Comparison of ENCODE assay signal across 8 cellular contexts in the genomic region with DNA sequence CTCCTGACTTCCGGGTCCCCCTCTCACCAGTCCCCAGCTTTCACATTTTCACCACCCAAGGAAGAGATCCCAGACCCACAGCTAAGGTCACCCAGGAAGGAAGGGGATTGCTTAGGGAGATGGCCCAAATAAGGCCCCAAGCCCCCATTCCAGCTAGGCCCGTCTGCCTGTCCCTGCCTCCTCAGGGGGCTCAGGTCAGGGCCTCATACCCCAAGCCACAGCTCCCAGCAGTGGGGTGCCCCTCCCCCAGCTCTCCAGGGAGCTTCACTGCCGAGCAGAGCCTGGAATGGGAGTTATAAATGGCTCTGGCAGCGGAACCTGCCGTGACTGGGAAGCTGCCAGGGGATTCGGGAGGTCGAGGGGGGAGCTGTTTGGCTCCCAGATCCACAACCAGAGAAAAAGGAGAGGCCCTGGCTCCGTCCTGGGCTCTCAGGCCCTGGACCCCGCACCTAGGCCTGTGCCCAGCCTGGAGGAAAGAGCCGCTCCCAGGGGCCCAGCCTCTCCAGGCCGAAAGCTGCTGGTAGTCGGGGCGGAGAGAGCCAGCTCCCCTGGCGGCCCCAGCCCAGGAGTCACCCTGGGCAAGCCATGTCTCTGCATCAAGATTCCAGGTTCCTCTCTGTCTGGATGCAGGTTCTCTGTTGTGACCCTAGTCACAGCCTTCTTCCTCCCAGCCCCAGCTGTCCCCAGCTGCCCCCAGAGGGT. TPM values are rescaled to one million over a fixed set of nuclear protein-coding genes. Genes with fewer than 3 reads are reported as not detected.
DNase-seq lines count a peak whose midpoint lies in the region; ATAC-seq and TF ChIP-seq lines count a peak whose summit lies in the region.

No MANE protein-coding gene starts in this region.

- peaks cover 75 to 98% of the 10 kb centered on the region in 2 donors for H3K4me1 ChIP-seq in thyroid gland

- H3K4me3 ChIP-seq in brain microvascular endothelial cell (ENCODE audit: low read depth, low read length) (peak overlapping the region; percentile 56), thyroid gland (replicated peaks in 1 of 3) (peak overlapping the region; percentile 2 to 52 (median 48))

- intact Hi-C loops in thyroid gland (cut with DNase I) = no loop called here

- H3K36me3 ChIP-seq in brain microvascular endothelial cell (replicated peaks) (peaks cover 23% of the 10 kb centered on the region), thyroid gland (peaks cover 13 to 15% of the 10 kb centered on the region in 2 donors)

- no peaks in the 10 kb centered on the region for H3K27me3 ChIP-seq in brain microvascular endothelial cell (replicated peaks)
- H3K27me3 ChIP-seq in thyroid gland = no peaks in the 10 kb centered on the region

- no peak for TF ChIP-seq CTCF in brain microvascular endothelial cell (IDR thresholded peaks at IDR 0.05; ENCODE audit: low read depth, low read length, missing control alignments)
- TF ChIP-seq CTCF in thyroid gland (IDR thresholded peaks at IDR 0.05) = no peak

- H3K27ac ChIP-seq in brain microvascular endothelial cell (peak overlapping the region; percentile 95), thyroid gland (peak overlapping the region; percentile 97 to 99 (median 99))

- peak in 1 of 2 donors; percentile 60 for TF ChIP-seq POLR2A in thyroid gland (IDR thresholded peaks at IDR 0.05)

- ATAC-seq in HG03520 (IDR thresholded peaks at IDR 0.05; ENCODE audit: unreplicated experiment) (no peak), GM18520 (IDR thresholded peaks at IDR 0.05; ENCODE audit: unreplicated experiment) (no peak)

- in situ Hi-C loops in brain microvascular endothelial cell (cut with HindIII; ENCODE audit: low pct_ligation_motif_present, low sequenced_read_pairs) = no loop called here

- no peaks in the 10 kb centered on the region for H3K9me3 ChIP-seq in thyroid gland

- WGBS in thyroid gland, 2 donors = 14 to 18% methylated on average over 10 to 13 of the region's 14 CpGs

- DNase-seq in M059J (ENCODE audit: low read depth) = peak; percentile 77
- no peak for DNase-seq in brain microvascular endothelial cell
- peak; percentile 53 for DNase-seq in left kidney (ENCODE audit: low read depth, low spot score)
- peak; percentile 93 to 94 for DNase-seq in thyroid gland
- no peak for DNase-seq in foreskin melanocyte
- DNase-seq in activated T-cell treated with anti-CD3 and anti-CD28 coated beads, Interleukin-2, amount 50 U/mL, for 1 hour = no peak

RNA-seq across cellular contexts. Expression of a gene that starts 0.6 kb away (rescaled TPM):
- total RNA-seq in M059J (2014; rRNA removed; shearing (Covaris generic)) = 9.4 and 14.1 TPM in 2 replicates
- 100 to 1,000 TPM in 2 of 4 donors, 10 to 100 TPM in 2; 54.2 to 126 (median 97.5) TPM for total RNA-seq in thyroid gland

RNA-seq across cellular contexts. Expression of a gene that starts 10.6 kb away (rescaled TPM):
- not detected in 2 replicates for total RNA-seq in M059J (2014; rRNA removed; shearing (Covaris generic))
- not detected for total RNA-seq in thyroid gland

RNA-seq across cellular contexts. Expression of a gene that starts 16.7 kb away (rescaled TPM):
- 21.6 and 29.3 TPM in 2 replicates for total RNA-seq in M059J (2014; rRNA removed; shearing (Covaris generic))
- 10 to 100 TPM; 47.5 to 86.9 (median 63.8) TPM for total RNA-seq in thyroid gland

RNA-seq across cellular contexts. Expression of a gene that starts 17.8 kb away (rescaled TPM):
- total RNA-seq in M059J (2014; rRNA removed; shearing (Covaris generic)) = 0.49 and 2.4 TPM in 2 replicates
- total RNA-seq in thyroid gland = 1 to 10 TPM in 3 of 4 donors, under 1 TPM in 1; 0.81 to 5.9 (median 3.6) TPM

RNA-seq across cellular contexts. Expression of a gene that starts 32.5 kb away (rescaled TPM):
- total RNA-seq in M059J (2014; rRNA removed; shearing (Covaris generic)) = not detected in 2 replicates
- total RNA-seq in thyroid gland = 1 to 10 TPM; 1.7 to 7.2 (median 4.1) TPM

Comparison
In these comparisons a context has a peak if more than half of its experiments do, and no peak if none do; other contexts are left out.
1. DNase-seq: peak in M059J (single experiment), left kidney (single experiment) and thyroid gland (2 of 2); none in brain microvascular endothelial cell (single experiment), foreskin melanocyte (single experiment) and activated T-cell treated with anti-CD3 and anti-CD28 coated beads, Interleukin-2, amount 50 U/mL, for 1 hour (single experiment).